8 cellular contexts compared by ENCODE assay signal in genomic region chr15:49169880-49170597, GRCh38.
DNase-seq lines count a peak whose midpoint lies in the region; ATAC-seq and TF ChIP-seq lines count a peak whose summit lies in the region.

GALK2 (plus strand) TSS chr15:49170247; CDS start chr15:49170323, 76 bp downstream.

- TF ChIP-seq CTCF in retinal pigment epithelial cell (conservative IDR thresholded peaks at IDR 0.05; ENCODE audit: low read depth, low read length) = no peak

- DNase-seq in NCI-H1930 (lab: John Stamatoyannopoulos, UW) = peak; percentile 65 to 69
- peak; percentile 76 for DNase-seq in T-helper 9 cell
- DNase-seq in astrocyte of the hippocampus (ENCODE audit: low read depth, low spot score) = peak; percentile 90
- DNase-seq in hippocampal formation (lab: John Stamatoyannopoulos, UW) = peak; percentile 69 to 78
- DNase-seq in retinal pigment epithelial cell (ENCODE audit: low read depth) = peak; percentile 77
- no peak for DNase-seq in cortex of kidney (lab: John Stamatoyannopoulos, UW)

- ATAC-seq in GM18502 (IDR thresholded peaks at IDR 0.05; ENCODE audit: poor library complexity, unreplicated experiment) (peak; percentile 97), HG02943 (IDR thresholded peaks at IDR 0.05; ENCODE audit: low read depth, unreplicated experiment) (peak; percentile 87)

- peak within 1 kb of the TSS; percentile 75 for H3K4me3 ChIP-seq in retinal pigment epithelial cell (ENCODE audit: low read length)
